In the genomic region with DNA sequence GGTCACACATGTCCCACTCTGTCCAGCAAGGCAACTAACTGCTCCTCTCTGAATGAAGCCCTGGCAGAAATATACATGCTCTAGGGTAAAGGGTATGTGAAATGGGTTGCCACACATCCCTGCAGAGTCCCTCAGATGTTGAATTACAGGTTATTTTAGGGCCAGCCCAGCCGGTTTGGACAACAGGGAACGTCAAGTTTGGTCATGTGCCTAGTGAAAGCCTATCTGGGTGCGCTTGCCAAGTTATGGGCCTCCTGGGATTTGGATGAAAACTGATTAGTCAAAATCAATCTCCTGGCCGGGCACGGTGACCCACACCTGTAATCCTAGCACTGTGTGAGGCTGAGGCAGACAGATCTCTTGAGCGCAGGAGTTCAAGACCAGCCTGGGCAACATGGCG, we compare ENCODE assay signal across 23 cellular contexts. TPM values are rescaled to one million over a fixed set of nuclear protein-coding genes. Genes with fewer than 3 reads are reported as not detected.
DNase-seq lines count a peak whose midpoint lies in the region; ATAC-seq and TF ChIP-seq lines count a peak whose summit lies in the region.
"Had no signal": no experiment of that assay in that cellular context is flagged by ENCODE, and none has a peak within 500 bp of the region (broad histone marks: within the 10 kb centered on the region; RNA-seq: fewer than 3 reads in every experiment).

No MANE protein-coding gene starts in this region.

- H3K79me2 ChIP-seq in trophoblast cell (ENCODE audit: control insufficient read depth, insufficient read depth, low read length, poor library complexity), result peaks cover 5% of the 10 kb centered on the region

- H3K27me3 ChIP-seq in trophoblast cell (ENCODE audit: insufficient read depth, low read length) (no peaks in the 10 kb centered on the region), right atrium auricular region (no peaks in the 10 kb centered on the region)
- H3K27me3 ChIP-seq: ascending aorta, spleen had no signal

- H3K36me3 ChIP-seq in trophoblast cell (ENCODE audit: control insufficient read depth in 1 of 2, insufficient read depth in 2 of 2, low read length in 2 of 2) (peaks cover 2% of the 10 kb centered on the region in 2 experiments), right atrium auricular region (peaks cover 4% of the 10 kb centered on the region)

- H2BK120ac ChIP-seq in trophoblast cell (ENCODE audit: insufficient read depth, low read length, poor library complexity), result peak overlapping the region; percentile 86

- H3K4me3 ChIP-seq in trophoblast cell (ENCODE audit: low read depth, low read length), result no peak overlapping the region
- no peak overlapping the region for H3K4me3 ChIP-seq in right atrium auricular region
- H3K4me3 ChIP-seq: ascending aorta, spleen had no signal

- H3K27ac ChIP-seq in 22Rv1 (peak overlapping the region; percentile 36; the same call in 1 of the 2 replicates), epithelial cell of prostate (peak overlapping the region; percentile 94), trophoblast cell (ENCODE audit: low read depth, low read length) (peak overlapping the region; percentile 91), right atrium auricular region (no peak overlapping the region)
- H3K27ac ChIP-seq: ascending aorta, spleen had no signal

- peak overlapping the region; percentile 87 for H4K91ac ChIP-seq in trophoblast cell (ENCODE audit: low read depth, low read length)

- no peak overlapping the region for H3K23ac ChIP-seq in trophoblast cell (ENCODE audit: low read length)

- peak overlapping the region; percentile 32 for H3K4ac ChIP-seq in trophoblast cell (ENCODE audit: low read depth, low read length)

- H2BK12ac ChIP-seq in trophoblast cell (ENCODE audit: low read length), result peak overlapping the region; percentile 18

- H3K4me1 ChIP-seq in trophoblast cell (ENCODE audit: control insufficient read depth in 1 of 2, insufficient read depth in 2 of 2, low read length in 2 of 2) (peaks cover 33 to 35% of the 10 kb centered on the region in 2 experiments), right atrium auricular region (peaks cover 0 to 7% of the 10 kb centered on the region in 2 donors)
- H3K4me1 ChIP-seq: ascending aorta had no signal

- H2BK5ac ChIP-seq in trophoblast cell (ENCODE audit: low read depth, low read length, poor library complexity), result peak overlapping the region; percentile 81

- H3K9me3 ChIP-seq in trophoblast cell (ENCODE audit: insufficient read depth, low read depth, low read length) (no peaks in the 10 kb centered on the region), right atrium auricular region (no peaks in the 10 kb centered on the region)
- H3K9me3 ChIP-seq: ascending aorta, spleen had no signal

- peak overlapping the region; percentile 55 for H3K18ac ChIP-seq in trophoblast cell (ENCODE audit: low read length)

- peaks cover 13% of the 10 kb centered on the region for H3K79me1 ChIP-seq in trophoblast cell (ENCODE audit: low read length)

- WGBS in trophoblast cell (ENCODE audit: extremely low coverage, insufficient coverage, insufficient read length), result no CpG with 5 or more reads among the region's 7 CpGs

- no peak overlapping the region for H4K12ac ChIP-seq in trophoblast cell (ENCODE audit: low read depth, low read length)

- H3K9ac ChIP-seq in trophoblast cell (ENCODE audit: low read length), result no peak overlapping the region

- H2AFZ ChIP-seq in trophoblast cell (ENCODE audit: insufficient read depth, low read length, poor library complexity), result no peak overlapping the region

- no peak for ATAC-seq in HG02610 (IDR thresholded peaks at IDR 0.05; ENCODE audit: unreplicated experiment)
- ATAC-seq: activated CD8-positive, alpha-beta T cell treated with anti-CD3 and anti-CD28 coated beads for 36 hours; natural killer cell treated with Interleukin-12 subunit alpha and Interleukin-12 subunit beta and Interleukin-15 and Interleukin-18, amount 100 ng/mL, for 72 hours; Right ventricle myocardium inferior; T-cell had no signal

- no peak for TF ChIP-seq CTCF in 22Rv1 (IDR thresholded peaks at IDR 0.05)
- TF ChIP-seq CTCF in right atrium auricular region (IDR thresholded peaks at IDR 0.05), result no peak

- H3K14ac ChIP-seq in trophoblast cell (ENCODE audit: low read length), result peak overlapping the region; percentile 68

- DNase-seq in HT-29 (ENCODE audit: low spot score), result peak; percentile 60
- peak; percentile 68 for DNase-seq in epithelial cell of prostate (ENCODE audit: low read depth, low spot score)
- peak; percentile 92 to 98 for DNase-seq in trophoblast cell
- DNase-seq in putamen (ENCODE audit: low spot score), result no peak
- DNase-seq in right atrium auricular region (ENCODE audit: low spot score), result no peak
- no peak for DNase-seq in activated effector memory CD4-positive, alpha-beta T cell treated with Interleukin-2 at 50 U/mL for 16 hours
- DNase-seq: activated B cell treated with CpG ODN at 0.5 μM for 24 hours; activated CD8-positive, alpha-beta T cell treated with anti-CD3 and anti-CD28 coated beads for 36 hours; activated naive CD4-positive, alpha-beta T cell treated with anti-CD3 and anti-CD28 coated beads, Interleukin-2, amount 10 ng/mL, durations not matched to agents 7 days and 5 days; activated T-cell treated with anti-CD3 and anti-CD28 coated beads, Interleukin-2, amount 50 U/mL, for 1 hour; CD4-positive, alpha-beta T cell; HCEC 1CT; KBM-7; NCI-H187 treated with DMSO at 0.1 percent for 48 hours; NCI-H510A; spleen; substantia nigra; T-cell had no signal

- peak overlapping the region; percentile 44 for H3K4me2 ChIP-seq in trophoblast cell (ENCODE audit: low read length)

- H2AK5ac ChIP-seq in trophoblast cell (ENCODE audit: low read length), result peak overlapping the region; percentile 69

- H4K8ac ChIP-seq in trophoblast cell (ENCODE audit: low read depth, low read length), result no peak overlapping the region

RNA-seq across cellular contexts. Expression of a gene that starts 10.4 kb away (rescaled TPM):
- total RNA-seq in HT-29 (2014; rRNA removed; shearing (Covaris generic)), result 166 and 176 TPM in 2 replicates
- 40.3 and 41.0 TPM in 2 replicates for polyA plus RNA-seq in trophoblast cell (2013)
- total RNA-seq in right atrium auricular region, result 10 to 100 TPM; 31.4 to 46.2 TPM

Comparison
In these comparisons a context has a peak if more than half of its experiments do, and no peak if none do; other contexts are left out.
1. H3K27ac ChIP-seq: peak in 22Rv1 (single experiment), epithelial cell of prostate (single experiment) and trophoblast cell (single experiment); none in right atrium auricular region (0 of 2).
2. DNase-seq: peak in HT-29 (single experiment), epithelial cell of prostate (single experiment) and trophoblast cell (2 of 2); none in putamen (single experiment), right atrium auricular region (single experiment) and activated effector memory CD4-positive, alpha-beta T cell treated with Interleukin-2 at 50 U/mL for 16 hours (single experiment).